In genomic region chr15:69760890-69761568, GRCh38 we compare ENCODE assay signal across 8 cellular contexts.
DNase-seq lines count a peak whose midpoint lies in the region; FAIRE-seq and TF ChIP-seq lines count a peak whose summit lies in the region.

No MANE protein-coding gene starts in this region.

- peaks cover 8% of the 10 kb centered on the region for H3K27me3 ChIP-seq in bronchial epithelial cell (ENCODE audit: control insufficient read depth, insufficient read depth, low read length)

- peak; percentile 10 for DNase-seq in GM19239 (ENCODE audit: insufficient read length, low spot score)
- DNase-seq in Jurkat, Clone E6-1 (ENCODE audit: low read depth, low spot score): peak; percentile 81
- peak; percentile 60 for DNase-seq in activated CD4-positive, CD25-positive, alpha-beta regulatory T cell treated with anti-CD3 and anti-CD28 coated beads, Interleukin-2, amount 50 U/mL, for 16 hours (ENCODE audit: low read depth, low spot score)
- peak; percentile 88 for DNase-seq in bronchial epithelial cell (ENCODE audit: low read depth)
- peak; percentile 58 to 78 for DNase-seq in stimulated activated CD8-positive, alpha-beta memory T cell treated with anti-CD3 and anti-CD28 coated beads, Interleukin-7, amount 100 ng/mL, for 48 hours (ENCODE audit: extremely low read depth in 1 of 2, low read depth in 1 of 2)
- DNase-seq in cortex of kidney (lab: John Stamatoyannopoulos, UW): no peak
- DNase-seq in DMS 273 (lab: John Stamatoyannopoulos, UW; ENCODE audit: unreplicated experiment): no peak

- FAIRE-seq in GM19239 (lab: Jason Lieb, UNC) (peak; percentile 57), bronchial epithelial cell (lab: Jason Lieb, UNC) (no peak)

- H3K27ac ChIP-seq in mesodermal cell (ENCODE audit: low read depth, low read length, severe bottlenecking): peak overlapping the region; percentile 81

- no peaks in the 10 kb centered on the region for H3K9me3 ChIP-seq in mesodermal cell (ENCODE audit: control insufficient read depth, low read length)

- WGBS in mesodermal cell (ENCODE audit: insufficient coverage in 2 of 2), 2 experiments: 58 to 66% methylated on average over 5 of the region's 7 CpGs

- TF ChIP-seq CTCF in bronchial epithelial cell (IDR thresholded peaks at IDR 0.05; ENCODE audit: insufficient read depth, low read length, severe bottlenecking): no peak

- H3K4me1 ChIP-seq in mesodermal cell (ENCODE audit: control insufficient read depth, insufficient read depth, low read length, poor library complexity, severe bottlenecking): peaks cover 30% of the 10 kb centered on the region

- H3K4me3 ChIP-seq in Jurkat, Clone E6-1 (ENCODE audit: low read length): no peak overlapping the region
- H3K4me3 ChIP-seq in bronchial epithelial cell (ENCODE audit: low read depth, low read length) (no peak overlapping the region), mesodermal cell (ENCODE audit: extremely low read depth, insufficient read depth, low read length, poor library complexity, severe bottlenecking) (no peak overlapping the region)

- H3K36me3 ChIP-seq in bronchial epithelial cell (ENCODE audit: control insufficient read depth, insufficient read depth, low read length) (no peaks in the 10 kb centered on the region), mesodermal cell (ENCODE audit: control insufficient read depth, insufficient read depth, low read length) (no peaks in the 10 kb centered on the region)

Comparison
In these comparisons a context has a peak if more than half of its experiments do, and no peak if none do; other contexts are left out.
1. DNase-seq: peak in GM19239 (single experiment), Jurkat, Clone E6-1 (single experiment), activated CD4-positive, CD25-positive, alpha-beta regulatory T cell treated with anti-CD3 and anti-CD28 coated beads, Interleukin-2, amount 50 U/mL, for 16 hours (single experiment), bronchial epithelial cell (single experiment) and stimulated activated CD8-positive, alpha-beta memory T cell treated with anti-CD3 and anti-CD28 coated beads, Interleukin-7, amount 100 ng/mL, for 48 hours (2 of 2); none in cortex of kidney (single experiment) and DMS 273 (single experiment).